2 cellular contexts compared by ENCODE assay signal in the genomic region with DNA sequence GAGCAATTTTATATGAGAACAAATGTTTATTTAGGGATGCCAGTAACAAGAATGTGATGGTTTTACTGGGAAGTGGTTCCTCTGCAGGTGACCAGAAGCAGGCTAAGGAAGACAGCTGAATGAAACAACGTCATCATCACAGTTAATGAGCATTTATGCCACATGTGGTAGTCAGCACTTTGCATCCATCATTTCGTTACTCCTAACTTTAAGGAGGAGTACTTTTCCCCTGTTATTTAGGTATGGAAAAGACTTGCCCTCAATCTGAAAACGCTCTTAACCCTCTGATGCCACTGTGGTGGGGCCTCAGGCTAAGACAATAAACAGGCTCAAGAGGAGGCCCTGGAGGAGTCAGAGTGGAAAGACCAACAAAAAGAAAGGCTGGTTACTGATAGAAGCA.
TF ChIP-seq lines count a peak whose summit lies in the region.

No MANE protein-coding gene starts in this region.

TF ChIP-seq in IMR-90, 13 proteins besides CTCF, POLR2A, EP300 and RAD21:
- TF ChIP-seq CEBPB (IDR thresholded peaks at IDR 0.05; ENCODE audit: low read depth, low read length) (no peak), MAZ (IDR thresholded peaks at IDR 0.05; ENCODE audit: borderline replicate concordance, low read depth, low read length) (no peak), RCOR1 (IDR thresholded peaks at IDR 0.05; ENCODE audit: insufficient replicate concordance, low read length) (no peak), CHD1 (IDR thresholded peaks at IDR 0.05; ENCODE audit: low read depth, low read length) (no peak), MXI1 (IDR thresholded peaks at IDR 0.05; ENCODE audit: borderline replicate concordance, low read depth, low read length) (no peak), FOS (IDR thresholded peaks at IDR 0.05; ENCODE audit: low read depth, low read length) (no peak), SMC3 (IDR thresholded peaks at IDR 0.05; ENCODE audit: low read depth, low read length) (no peak), NFE2L2 (IDR thresholded peaks at IDR 0.05; ENCODE audit: low read depth, low read length) (no peak), RFX5 (IDR thresholded peaks at IDR 0.05; ENCODE audit: low read depth, low read length) (no peak), MAFK (IDR thresholded peaks at IDR 0.05; ENCODE audit: low read depth, low read length) (no peak), BHLHE40 (IDR thresholded peaks at IDR 0.05; ENCODE audit: low read depth, low read length) (no peak)
- TF ChIP-seq, protein P1, sequence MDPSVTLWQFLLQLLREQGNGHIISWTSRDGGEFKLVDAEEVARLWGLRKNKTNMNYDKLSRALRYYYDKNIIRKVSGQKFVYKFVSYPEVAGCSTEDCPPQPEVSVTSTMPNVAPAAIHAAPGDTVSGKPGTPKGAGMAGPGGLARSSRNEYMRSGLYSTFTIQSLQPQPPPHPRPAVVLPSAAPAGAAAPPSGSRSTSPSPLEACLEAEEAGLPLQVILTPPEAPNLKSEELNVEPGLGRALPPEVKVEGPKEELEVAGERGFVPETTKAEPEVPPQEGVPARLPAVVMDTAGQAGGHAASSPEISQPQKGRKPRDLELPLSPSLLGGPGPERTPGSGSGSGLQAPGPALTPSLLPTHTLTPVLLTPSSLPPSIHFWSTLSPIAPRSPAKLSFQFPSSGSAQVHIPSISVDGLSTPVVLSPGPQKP (IDR thresholded peaks at IDR 0.05; ENCODE audit: borderline replicate concordance, low read depth, low read length) = no peak
- TF ChIP-seq, protein P2, sequence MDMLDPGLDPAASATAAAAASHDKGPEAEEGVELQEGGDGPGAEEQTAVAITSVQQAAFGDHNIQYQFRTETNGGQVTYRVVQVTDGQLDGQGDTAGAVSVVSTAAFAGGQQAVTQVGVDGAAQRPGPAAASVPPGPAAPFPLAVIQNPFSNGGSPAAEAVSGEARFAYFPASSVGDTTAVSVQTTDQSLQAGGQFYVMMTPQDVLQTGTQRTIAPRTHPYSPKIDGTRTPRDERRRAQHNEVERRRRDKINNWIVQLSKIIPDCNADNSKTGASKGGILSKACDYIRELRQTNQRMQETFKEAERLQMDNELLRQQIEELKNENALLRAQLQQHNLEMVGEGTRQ (IDR thresholded peaks at IDR 0.05; ENCODE audit: low read depth, low read length) = no peak
TF ChIP-seq in IMR-90: peak in this region for 0.

TF ChIP-seq in HepG2, 621 proteins besides CTCF, POLR2A, EP300 and RAD21:
- TF ChIP-seq ZNF317 (CRISPR knock-in tag; IDR thresholded peaks at IDR 0.05) (no peak), PHF21A (CRISPR knock-in tag; IDR thresholded peaks at IDR 0.05) (no peak), KAT8 (CRISPR knock-in tag; IDR thresholded peaks at IDR 0.05) (no peak), RORA (CRISPR knock-in tag; IDR thresholded peaks at IDR 0.05) (no peak), ZNF775 (CRISPR knock-in tag; IDR thresholded peaks at IDR 0.05; ENCODE audit: borderline replicate concordance) (no peak), GZF1 (CRISPR knock-in tag; IDR thresholded peaks at IDR 0.05) (no peak), ZFP90 (CRISPR knock-in tag; IDR thresholded peaks at IDR 0.05; ENCODE audit: borderline replicate concordance) (no peak), NAIF1 (CRISPR knock-in tag; IDR thresholded peaks at IDR 0.05; ENCODE audit: borderline replicate concordance) (no peak), ZSCAN31 (CRISPR knock-in tag; IDR thresholded peaks at IDR 0.05; ENCODE audit: low read depth) (no peak), MIXL1 (CRISPR knock-in tag; IDR thresholded peaks at IDR 0.05) (no peak)
- TF ChIP-seq, protein P3, sequence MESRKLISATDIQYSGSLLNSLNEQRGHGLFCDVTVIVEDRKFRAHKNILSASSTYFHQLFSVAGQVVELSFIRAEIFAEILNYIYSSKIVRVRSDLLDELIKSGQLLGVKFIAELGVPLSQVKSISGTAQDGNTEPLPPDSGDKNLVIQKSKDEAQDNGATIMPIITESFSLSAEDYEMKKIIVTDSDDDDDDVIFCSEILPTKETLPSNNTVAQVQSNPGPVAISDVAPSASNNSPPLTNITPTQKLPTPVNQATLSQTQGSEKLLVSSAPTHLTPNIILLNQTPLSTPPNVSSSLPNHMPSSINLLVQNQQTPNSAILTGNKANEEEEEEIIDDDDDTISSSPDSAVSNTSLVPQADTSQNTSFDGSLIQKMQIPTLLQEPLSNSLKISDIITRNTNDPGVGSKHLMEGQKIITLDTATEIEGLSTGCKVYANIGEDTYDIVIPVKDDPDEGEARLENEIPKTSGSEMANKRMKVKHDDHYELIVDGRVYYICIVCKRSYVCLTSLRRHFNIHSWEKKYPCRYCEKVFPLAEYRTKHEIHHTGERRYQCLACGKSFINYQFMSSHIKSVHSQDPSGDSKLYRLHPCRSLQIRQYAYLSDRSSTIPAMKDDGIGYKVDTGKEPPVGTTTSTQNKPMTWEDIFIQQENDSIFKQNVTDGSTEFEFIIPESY (CRISPR knock-in tag; IDR thresholded peaks at IDR 0.05) = no peak
- TF ChIP-seq, protein P4, sequence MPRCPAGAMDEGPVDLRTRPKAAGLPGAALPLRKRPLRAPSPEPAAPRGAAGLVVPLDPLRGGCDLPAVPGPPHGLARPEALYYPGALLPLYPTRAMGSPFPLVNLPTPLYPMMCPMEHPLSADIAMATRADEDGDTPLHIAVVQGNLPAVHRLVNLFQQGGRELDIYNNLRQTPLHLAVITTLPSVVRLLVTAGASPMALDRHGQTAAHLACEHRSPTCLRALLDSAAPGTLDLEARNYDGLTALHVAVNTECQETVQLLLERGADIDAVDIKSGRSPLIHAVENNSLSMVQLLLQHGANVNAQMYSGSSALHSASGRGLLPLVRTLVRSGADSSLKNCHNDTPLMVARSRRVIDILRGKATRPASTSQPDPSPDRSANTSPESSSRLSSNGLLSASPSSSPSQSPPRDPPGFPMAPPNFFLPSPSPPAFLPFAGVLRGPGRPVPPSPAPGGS (CRISPR knock-in tag; IDR thresholded peaks at IDR 0.05) = no peak
- TF ChIP-seq, protein P5, sequence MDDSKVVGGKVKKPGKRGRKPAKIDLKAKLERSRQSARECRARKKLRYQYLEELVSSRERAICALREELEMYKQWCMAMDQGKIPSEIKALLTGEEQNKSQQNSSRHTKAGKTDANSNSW (CRISPR knock-in tag; IDR thresholded peaks at IDR 0.05; ENCODE audit: borderline replicate concordance) = no peak
